Comparison of ENCODE assay signal across 9 cellular contexts in the genomic region with DNA sequence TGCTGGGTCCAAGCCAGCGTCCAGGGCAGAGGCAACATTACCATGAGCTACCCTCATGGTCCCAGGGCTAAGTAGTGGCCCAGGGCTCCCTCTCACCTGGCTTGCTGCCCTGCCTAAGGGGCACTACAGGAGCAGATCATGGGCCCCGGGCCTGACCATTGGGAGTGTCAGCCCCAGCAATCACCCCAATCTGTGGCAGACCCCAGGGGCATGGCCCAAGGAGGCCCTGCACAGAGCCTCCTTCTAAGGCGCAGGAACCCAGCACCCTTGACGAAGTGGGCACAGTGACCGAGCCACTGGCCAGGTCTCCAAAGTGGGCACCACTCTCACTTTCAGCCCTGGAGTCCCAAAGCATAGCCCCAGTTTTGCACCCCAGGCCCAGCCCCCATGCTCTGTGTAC.
"Had no signal": no experiment of that assay in that cellular context is flagged by ENCODE, and none has a peak within 500 bp of the region (broad histone marks: within the 10 kb centered on the region; RNA-seq: fewer than 3 reads in every experiment).

No MANE protein-coding gene starts in this region.

- FAIRE-seq: HepG2 had no signal

- H3K4me1 ChIP-seq: HAP-1 had no signal

- DNase-seq: GM23248, GOT3, H7, HFFc6, KBM-7 had no signal

- ATAC-seq: HCT116, HepG2 had no signal

- H3K27ac ChIP-seq: GM23248, HL-60 had no signal

- H3K36me3 ChIP-seq: HAP-1 had no signal

- H3K9me3 ChIP-seq: HAP-1 had no signal

- H3K9ac ChIP-seq: GM23248 had no signal

- H3K4me3 ChIP-seq: GM23248, HAP-1 had no signal

- H2AFZ ChIP-seq: GM23248 had no signal
